11 cellular contexts compared by ENCODE assay signal in genomic region chr11:725624-726202, GRCh38. TPM values are rescaled to one million over a fixed set of nuclear protein-coding genes. Genes with fewer than 3 reads are reported as not detected.
DNase-seq lines count a peak whose midpoint lies in the region; ATAC-seq and TF ChIP-seq lines count a peak whose summit lies in the region.
"Had no signal": no experiment of that assay in that cellular context is flagged by ENCODE, and none has a peak within 500 bp of the region (broad histone marks: within the 10 kb centered on the region; RNA-seq: fewer than 3 reads in every experiment).

No MANE protein-coding gene starts in this region.

- H3K9me3 Mint-ChIP-seq in activated CD4-positive, alpha-beta T cell treated with anti-CD3 and anti-CD28 coated beads for 36 hours (ENCODE audit: low read depth): no peaks in the 10 kb centered on the region
- no peaks in the 10 kb centered on the region for H3K9me3 Mint-ChIP-seq in Calu3 (ENCODE audit: low read depth, unreplicated experiment)
- H3K9me3 Mint-ChIP-seq: nephron had no signal

- H3K36me3 ChIP-seq in duodenal mucosa (ENCODE audit: control insufficient read depth in 1 of 2, insufficient read depth in 2 of 2, low read length in 2 of 2): peaks cover 0 to 12% of the 10 kb centered on the region in 2 donors

- no peak overlapping the region for H3K9ac ChIP-seq in duodenal mucosa (ENCODE audit: low read depth in 1 of 2, low read length in 2 of 2)

- no peaks in the 10 kb centered on the region for H3K9me3 ChIP-seq in duodenal mucosa (ENCODE audit: control insufficient read depth in 1 of 2, low read length in 2 of 2)

- peaks cover 36 to 47% of the 10 kb centered on the region in 2 donors for H3K4me1 ChIP-seq in duodenal mucosa (ENCODE audit: control insufficient read depth in 1 of 2, insufficient read depth in 2 of 2, low read length in 2 of 2)

- no peak for ATAC-seq in activated CD4-positive, alpha-beta T cell treated with anti-CD3 and anti-CD28 coated beads for 36 hours
- no peak for ATAC-seq in GM19324 (IDR thresholded peaks at IDR 0.05; ENCODE audit: low FRiP score, unreplicated experiment)

- peaks cover 18% of the 10 kb centered on the region for H3K27me3 Mint-ChIP-seq in activated CD4-positive, alpha-beta T cell treated with anti-CD3 and anti-CD28 coated beads for 36 hours
- H3K27me3 Mint-ChIP-seq in Calu3 (ENCODE audit: unreplicated experiment): no peaks in the 10 kb centered on the region

- H3K27ac Mint-ChIP-seq in activated CD4-positive, alpha-beta T cell treated with anti-CD3 and anti-CD28 coated beads for 36 hours: no peak overlapping the region
- no peak overlapping the region for H3K27ac Mint-ChIP-seq in Calu3 (ENCODE audit: unreplicated experiment)
- H3K27ac Mint-ChIP-seq: nephron had no signal

- peaks cover 12% of the 10 kb centered on the region for H3K4me1 Mint-ChIP-seq in activated CD4-positive, alpha-beta T cell treated with anti-CD3 and anti-CD28 coated beads for 36 hours
- peaks cover 8% of the 10 kb centered on the region for H3K4me1 Mint-ChIP-seq in Calu3 (ENCODE audit: low read depth, unreplicated experiment)

- peak overlapping the region; percentile 36 for H3K4me3 Mint-ChIP-seq in activated CD4-positive, alpha-beta T cell treated with anti-CD3 and anti-CD28 coated beads for 36 hours
- H3K4me3 Mint-ChIP-seq in Calu3 (ENCODE audit: low read depth, unreplicated experiment): no peak overlapping the region

- H3K27me3 ChIP-seq in duodenal mucosa (ENCODE audit: control insufficient read depth in 1 of 2, insufficient read depth in 2 of 2, low read length in 2 of 2): peaks cover 4 to 6% of the 10 kb centered on the region in 2 donors

- no peak for DNase-seq in activated CD4-positive, alpha-beta T cell treated with anti-CD3 and anti-CD28 coated beads for 36 hours
- no peak for DNase-seq in activated CD4-positive, alpha-beta T cell treated with anti-CD3 and anti-CD28 coated beads, Interleukin-2, amount 50 U/mL, for 48 hours
- DNase-seq in NCI-H146 (lab: John Stamatoyannopoulos, UW) (peak; percentile 79), Calu3 (no peak), head of caudate nucleus (no peak)
- DNase-seq: MV-4-11 had no signal

- no peaks in the 10 kb centered on the region for H3K36me3 Mint-ChIP-seq in activated CD4-positive, alpha-beta T cell treated with anti-CD3 and anti-CD28 coated beads for 36 hours (ENCODE audit: low read depth)
- peaks cover 70% of the 10 kb centered on the region for H3K36me3 Mint-ChIP-seq in Calu3 (ENCODE audit: insufficient read depth, unreplicated experiment)

- POLR2A ChIA-PET in activated CD4-positive, alpha-beta T cell treated with anti-CD3 and anti-CD28 coated beads for 36 hours (lab: Charles Lee): interaction anchor here (0.6 to 0.7 kb wide), 2 partner anchors 50 to 110 kb away, joined by 3 to 6 read pairs; no protein-coding TSS in a partner anchor

- peak overlapping the region; percentile 8 to 36 for H3K4me3 ChIP-seq in duodenal mucosa (ENCODE audit: low read depth in 1 of 2, low read length in 2 of 2)
- peak overlapping the region in 6 of 7 experiments; percentile 12 to 35 (median 25) for H3K4me3 ChIP-seq in skin epidermis

- H3K27ac ChIP-seq in duodenal mucosa (ENCODE audit: low read depth, low read length) (peak overlapping the region; percentile 42), skin epidermis (peak overlapping the region in 18 of 21 experiments; percentile 19 to 81 (median 62))
- H3K27ac ChIP-seq: C4-2B had no signal

- CTCF ChIA-PET in activated CD4-positive, alpha-beta T cell treated with anti-CD3 and anti-CD28 coated beads for 36 hours (lab: Charles Lee): interaction anchor here (0.6 to 2.9 kb wide), 16 partner anchors 9 to 220 kb away, joined by 3 to 15 read pairs (median 4); partner anchors contain the start of genes TALDO1 and TMEM80
- CTCF ChIA-PET in Calu3 (lab: Charles Lee): interaction anchor here (0.9 kb wide), 1 partner anchor 13 kb away, joined by 5 read pairs; no protein-coding TSS in a partner anchor

- no peak for TF ChIP-seq CTCF in Calu3 (IDR thresholded peaks at IDR 0.05; ENCODE audit: unreplicated experiment)

- no TSS peak for BruUV-seq in Calu3 (replicated peaks; lab: Mats Ljungman, UMichigan)

- intact Hi-C loops in activated CD4-positive, alpha-beta T cell treated with anti-CD3 and anti-CD28 coated beads for 36 hours (cut with DNase I, micrococcal nuclease): loop anchor here in 1 of 2 experiments (5.0 kb wide), 1 partner anchor 33 kb away; no protein-coding TSS in a partner anchor
- intact Hi-C loops in Calu3 (cut with micrococcal nuclease; ENCODE audit: unreplicated experiment) (loop anchor here (10.0 kb wide), 1 partner anchor 171 kb away; no protein-coding TSS in a partner anchor), head of caudate nucleus (cut with DNase I) (loop anchor here (5.0 kb wide), 1 partner anchor 72 kb away; the partner anchor contains the start of gene SLC25A22)

RNA-seq across cellular contexts. Expression of gene EPS8L2, which starts 19.7 kb away (rescaled TPM):
- total RNA-seq in activated CD4-positive, alpha-beta T cell treated with anti-CD3 and anti-CD28 coated beads for 36 hours: 10 to 100 TPM in 1 of 2 experiments, 1 to 10 TPM in 1; 8.0 to 10.5 TPM
- 212 and 213 TPM in 2 replicates for total RNA-seq in Calu3 (2022)

RNA-seq across cellular contexts. Expression of gene TALDO1, which starts 21.6 kb away (rescaled TPM):
- total RNA-seq in activated CD4-positive, alpha-beta T cell treated with anti-CD3 and anti-CD28 coated beads for 36 hours: 100 to 1,000 TPM; 239 to 246 TPM
- total RNA-seq in Calu3 (2022): 359 and 379 TPM in 2 replicates

RNA-seq across cellular contexts. Expression of gene TMEM80, which starts 30.1 kb away (rescaled TPM):
- 10 to 100 TPM; 11.4 to 11.9 TPM for total RNA-seq in activated CD4-positive, alpha-beta T cell treated with anti-CD3 and anti-CD28 coated beads for 36 hours
- total RNA-seq in Calu3 (2022): 21.2 and 29.9 TPM in 2 replicates

RNA-seq across cellular contexts. Expression of gene DEAF1, which starts 30.7 kb away (rescaled TPM):
- total RNA-seq in activated CD4-positive, alpha-beta T cell treated with anti-CD3 and anti-CD28 coated beads for 36 hours: 10 to 100 TPM; 47.4 to 56.6 TPM
- total RNA-seq in Calu3 (2022): 57.0 and 59.0 TPM in 2 replicates

RNA-seq across cellular contexts. Expression of gene GATD1, which starts 51.6 kb away (rescaled TPM):
- 10 to 100 TPM; 45.7 to 59.8 TPM for total RNA-seq in activated CD4-positive, alpha-beta T cell treated with anti-CD3 and anti-CD28 coated beads for 36 hours
- total RNA-seq in Calu3 (2022): 73.8 and 83.3 TPM in 2 replicates

Comparison
In these comparisons a context has a peak if more than half of its experiments do, and no peak if none do; other contexts are left out.
1. RNA of gene EPS8L2, which starts 19.7 kb away (total RNA-seq): 212 to 213 TPM in Calu3; 8.0 to 10.5 TPM in activated CD4-positive, alpha-beta T cell treated with anti-CD3 and anti-CD28 coated beads for 36 hours; every median in the first group is over 10 times any median in the second.